Comparison of ENCODE assay signal across 8 cellular contexts in the genomic region with DNA sequence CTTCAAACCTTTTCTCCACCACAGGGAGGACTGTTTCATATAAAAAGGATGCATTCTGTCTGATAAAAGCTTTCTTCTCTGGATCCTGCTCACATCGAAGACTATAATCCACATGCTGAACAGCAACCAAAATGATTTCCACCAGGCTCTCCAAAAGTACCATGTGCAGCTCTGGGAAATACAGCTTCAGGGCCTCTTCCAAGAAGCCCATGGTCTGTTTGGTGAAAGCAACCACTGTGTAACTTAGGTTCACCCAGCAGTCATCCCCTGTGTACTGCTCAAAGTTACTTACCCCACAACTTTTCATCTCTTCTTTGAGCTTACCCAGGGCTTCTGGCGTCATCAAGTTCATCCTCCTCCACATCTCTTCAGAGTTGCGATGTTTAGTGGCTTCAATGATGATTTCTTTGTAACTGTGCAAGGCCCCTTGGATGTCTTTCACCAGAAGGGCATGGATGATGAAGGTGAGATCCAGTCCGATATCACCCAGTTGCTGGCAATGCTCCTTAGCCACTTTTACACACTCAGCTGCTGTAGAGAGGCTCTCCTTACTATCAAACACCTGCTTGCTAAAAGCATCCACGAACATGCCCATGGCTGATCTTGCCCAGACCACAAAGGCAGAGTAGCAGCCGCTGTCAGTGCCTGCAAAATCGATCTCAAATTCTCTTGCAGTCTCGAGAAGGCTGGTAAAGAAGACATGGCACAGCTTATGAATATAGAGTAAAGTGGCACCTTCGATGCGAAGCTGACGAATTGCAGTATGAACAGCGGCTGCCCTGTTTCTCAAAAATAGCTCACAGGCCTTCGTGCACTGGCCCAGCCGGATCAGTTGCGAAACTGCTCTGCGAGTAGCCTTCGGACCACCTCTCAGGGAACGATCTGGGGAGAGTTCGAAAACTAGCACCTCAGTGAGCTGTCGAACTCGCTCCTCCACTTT. TPM values are rescaled to one million over a fixed set of nuclear protein-coding genes. Genes with fewer than 3 reads are reported as not detected.
DNase-seq lines count a peak whose midpoint lies in the region; ATAC-seq and TF ChIP-seq lines count a peak whose summit lies in the region.

No MANE protein-coding gene starts in this region.

- H3K4me1 ChIP-seq in BLaER1: peaks cover 61% of the 10 kb centered on the region

- peaks cover 9% of the 10 kb centered on the region for H3K36me3 Mint-ChIP-seq in chondrocyte (ENCODE audit: low read depth)
- H3K36me3 Mint-ChIP-seq in naive thymus-derived CD8-positive, alpha-beta T cell: peaks cover 23 to 59% (median 48%) of the 10 kb centered on the region in 3 donors

- H3K4me1 Mint-ChIP-seq in chondrocyte (ENCODE audit: low read depth): peaks cover 65% of the 10 kb centered on the region
- H3K4me1 Mint-ChIP-seq in naive thymus-derived CD8-positive, alpha-beta T cell: peaks cover 28 to 84% (median 50%) of the 10 kb centered on the region in 4 donors

- no peak for ATAC-seq in naive thymus-derived CD8-positive, alpha-beta T cell
- ATAC-seq in GM19351 (IDR thresholded peaks at IDR 0.05; ENCODE audit: unreplicated experiment): no peak
- no peak for ATAC-seq in GM19035 (IDR thresholded peaks at IDR 0.05; ENCODE audit: unreplicated experiment)
- ATAC-seq in GM21423 (IDR thresholded peaks at IDR 0.05; ENCODE audit: unreplicated experiment): no peak

- DNase-seq in chondrocyte (ENCODE audit: low spot score) (no peak), amniotic stem cell (lab: John Stamatoyannopoulos, UW) (no peak)
- DNase-seq in naive thymus-derived CD8-positive, alpha-beta T cell: no peak

- H3K9me3 ChIP-seq in BLaER1 (no peaks in the 10 kb centered on the region), KOPT-K1 (ENCODE audit: insufficient read depth, low read length, poor library complexity, severe bottlenecking) (no peaks in the 10 kb centered on the region)

- 0 out of 2 replicates have a peak overlapping the region, but pooled peaks have one; percentile 18 for H3K27ac ChIP-seq in BLaER1
- H3K27ac ChIP-seq in KOPT-K1 (ENCODE audit: low read depth, low read length, poor library complexity, severe bottlenecking): peak overlapping the region; percentile 80

- peak overlapping the region; percentile 100 for H3K27ac Mint-ChIP-seq in chondrocyte (ENCODE audit: unreplicated experiment)
- H3K27ac Mint-ChIP-seq in naive thymus-derived CD8-positive, alpha-beta T cell: peak overlapping the region; percentile 20 to 100 (median 66)

- H3K4me3 ChIP-seq in BLaER1: peak overlapping the region; percentile 97

- no peak for TF ChIP-seq CTCF in chondrocyte (IDR thresholded peaks at IDR 0.05)

- no peaks in the 10 kb centered on the region for H3K9me3 Mint-ChIP-seq in chondrocyte (ENCODE audit: low read depth)
- H3K9me3 Mint-ChIP-seq in naive thymus-derived CD8-positive, alpha-beta T cell: peaks cover 0 to 48% (median 17%) of the 10 kb centered on the region in 9 donors

- H4K20me1 ChIP-seq in BLaER1: peaks cover 64% of the 10 kb centered on the region

- peak overlapping the region; percentile 100 for H3K4me3 Mint-ChIP-seq in chondrocyte (ENCODE audit: unreplicated experiment)
- peak overlapping the region; percentile 88 to 100 (median 99) for H3K4me3 Mint-ChIP-seq in naive thymus-derived CD8-positive, alpha-beta T cell

- H3K27me3 ChIP-seq in BLaER1: no peaks in the 10 kb centered on the region

- POLR2A ChIA-PET in naive thymus-derived CD8-positive, alpha-beta T cell (lab: Charles Lee): interaction anchor here (0.6 kb wide), 1 partner anchor 1951 kb away, joined by 3 read pairs; no protein-coding TSS in a partner anchor

- H3K27me3 Mint-ChIP-seq in chondrocyte (ENCODE audit: low read depth): no peaks in the 10 kb centered on the region
- peaks cover 0 to 5% (median 0%) of the 10 kb centered on the region in 5 donors for H3K27me3 Mint-ChIP-seq in naive thymus-derived CD8-positive, alpha-beta T cell

- H3K36me3 ChIP-seq in BLaER1 (peaks cover 10% of the 10 kb centered on the region; the same call in 1 of the 2 replicates), KOPT-K1 (ENCODE audit: insufficient read depth, low read length) (peaks cover 33% of the 10 kb centered on the region)

- peak overlapping the region; percentile 92 for H3K9ac ChIP-seq in BLaER1

- H3K4me2 ChIP-seq in BLaER1: peak overlapping the region; percentile 99

RNA-seq across cellular contexts. Expression of a gene that starts 1.7 kb away (rescaled TPM):
- total RNA-seq in chondrocyte: 13.2 to 15.6 TPM (median 13.8 TPM) in 3 replicates
- total RNA-seq in naive thymus-derived CD8-positive, alpha-beta T cell: 10 to 100 TPM; 31.4 to 32.1 TPM
- 1 to 10 TPM; 1.9 to 3.0 (median 2.5) TPM for polyA plus RNA-seq in naive thymus-derived CD8-positive, alpha-beta T cell

RNA-seq across cellular contexts. Expression of a gene that starts 2.2 kb away (rescaled TPM):
- total RNA-seq in chondrocyte: 11.8 to 16.4 TPM (median 15.0 TPM) in 3 replicates
- total RNA-seq in naive thymus-derived CD8-positive, alpha-beta T cell: 10 to 100 TPM; 16.0 to 16.3 TPM
- polyA plus RNA-seq in naive thymus-derived CD8-positive, alpha-beta T cell: 10 to 100 TPM; 10.4 to 10.9 (median 10.9) TPM
